In genomic region chr2:23720705-23721453, GRCh38 we compare ENCODE assay signal across 17 cellular contexts.
"Had no signal": no experiment of that assay in that cellular context is flagged by ENCODE, and none has a peak within 500 bp of the region (broad histone marks: within the 10 kb centered on the region; RNA-seq: fewer than 3 reads in every experiment).

No MANE protein-coding gene starts in this region.

- H3K27me3 ChIP-seq: gastrocnemius medialis, right lobe of liver had no signal

- H3K27ac ChIP-seq: epithelial cell of prostate, right lobe of liver, VCaP had no signal

- H3K4me2 ChIP-seq: SK-N-SH, smooth muscle cell had no signal

- ATAC-seq: activated naive CD8-positive, alpha-beta T cell treated with anti-CD3 and anti-CD28 coated beads, Interleukin-2, amount 50 U/mL, for 24 hours; activated T-helper 17 cell treated with anti-CD3 and anti-CD28 coated beads, Interleukin-2, amount 50 U/mL, for 72 hours; effector memory CD8-positive, alpha-beta T cell; natural killer cell treated with Interleukin-12 subunit alpha and Interleukin-12 subunit beta and Interleukin-15 and Interleukin-18, amount 100 ng/mL, for 72 hours; T-cell had no signal

- H3K4me3 ChIP-seq: gastrocnemius medialis, right lobe of liver, smooth muscle cell had no signal

- H3K27ac Mint-ChIP-seq: activated naive CD4-positive, alpha-beta T cell treated with anti-CD3 and anti-CD28 coated beads for 36 hours; activated naive CD8-positive, alpha-beta T cell treated with anti-CD3 and anti-CD28 coated beads, Interleukin-2, amount 50 U/mL, for 24 hours; activated T-helper 17 cell treated with anti-CD3 and anti-CD28 coated beads, Interleukin-2, amount 50 U/mL, for 72 hours; effector memory CD8-positive, alpha-beta T cell; natural killer cell treated with Interleukin-12 subunit alpha and Interleukin-12 subunit beta and Interleukin-15 and Interleukin-18, amount 100 ng/mL, for 72 hours; T-cell had no signal

- H3K9me3 ChIP-seq: gastrocnemius medialis, right lobe of liver had no signal

- H3K4me3 Mint-ChIP-seq: activated naive CD4-positive, alpha-beta T cell treated with anti-CD3 and anti-CD28 coated beads for 36 hours; activated naive CD8-positive, alpha-beta T cell treated with anti-CD3 and anti-CD28 coated beads, Interleukin-2, amount 50 U/mL, for 24 hours; activated T-helper 17 cell treated with anti-CD3 and anti-CD28 coated beads, Interleukin-2, amount 50 U/mL, for 72 hours; effector memory CD8-positive, alpha-beta T cell; natural killer cell treated with Interleukin-12 subunit alpha and Interleukin-12 subunit beta and Interleukin-15 and Interleukin-18, amount 100 ng/mL, for 72 hours; T-cell had no signal

- H3K9ac ChIP-seq: SK-N-SH had no signal

- H3K27me3 Mint-ChIP-seq: activated naive CD8-positive, alpha-beta T cell treated with anti-CD3 and anti-CD28 coated beads, Interleukin-2, amount 50 U/mL, for 24 hours; activated T-helper 17 cell treated with anti-CD3 and anti-CD28 coated beads, Interleukin-2, amount 50 U/mL, for 72 hours; effector memory CD8-positive, alpha-beta T cell; natural killer cell treated with Interleukin-12 subunit alpha and Interleukin-12 subunit beta and Interleukin-15 and Interleukin-18, amount 100 ng/mL, for 72 hours; T-cell had no signal

- H3K4me1 Mint-ChIP-seq: activated naive CD8-positive, alpha-beta T cell treated with anti-CD3 and anti-CD28 coated beads, Interleukin-2, amount 50 U/mL, for 24 hours had no signal

- DNase-seq: activated CD4-positive, alpha-beta T cell treated with anti-CD3 and anti-CD28 coated beads, Interleukin-2, amount 50 U/mL, for 48 hours; activated naive CD4-positive, alpha-beta T cell treated with anti-CD3 and anti-CD28 coated beads for 36 hours; activated naive CD8-positive, alpha-beta T cell treated with anti-CD3 and anti-CD28 coated beads, Interleukin-2, amount 50 U/mL, for 24 hours; cerebellar nuclear complex; effector memory CD8-positive, alpha-beta T cell; mesendoderm; nucleus accumbens; right lobe of liver; SK-N-SH; T-cell; T-helper 9 cell had no signal

- H3K36me3 ChIP-seq: right lobe of liver had no signal

- H3K4me1 ChIP-seq: right lobe of liver had no signal
